ENCODE assay signal across 1 cellular context in genomic region chr9:72462340-72462739, GRCh38.
TF ChIP-seq lines count a peak whose summit lies in the region.

No MANE protein-coding gene starts in this region.

TF ChIP-seq in IMR-90, 13 proteins besides CTCF, POLR2A, EP300 and RAD21:
- TF ChIP-seq ELK1 (IDR thresholded peaks at IDR 0.05; ENCODE audit: borderline replicate concordance, low read depth, low read length) (no peak), FOS (IDR thresholded peaks at IDR 0.05; ENCODE audit: low read depth, low read length) (peak; percentile 50; the same call in 1 of the 2 replicates), BHLHE40 (IDR thresholded peaks at IDR 0.05; ENCODE audit: low read depth, low read length) (no peak)
